In genomic region chr9:23123048-23123632, GRCh38 we compare ENCODE assay signal across 7 cellular contexts.
DNase-seq lines count a peak whose midpoint lies in the region; FAIRE-seq and TF ChIP-seq lines count a peak whose summit lies in the region.

No MANE protein-coding gene starts in this region.

- H3K27me3 ChIP-seq in bronchial epithelial cell (ENCODE audit: control insufficient read depth, insufficient read depth, low read length): no peaks in the 10 kb centered on the region

- TF ChIP-seq POLR2A in GM12892 (IDR thresholded peaks at IDR 0.05; ENCODE audit: low read depth, low read length): no peak

- DNase-seq in NCI-H146 (lab: John Stamatoyannopoulos, UW) (peak; percentile 60), bronchial epithelial cell (ENCODE audit: low read depth) (peak; percentile 49), midbrain (lab: John Stamatoyannopoulos, UW) (peak; percentile 13), hepatic stellate cell (ENCODE audit: low spot score) (no peak), GM12892 (ENCODE audit: insufficient read length) (no peak)
- DNase-seq in activated naive CD4-positive, alpha-beta T cell treated with Interleukin-2 at 50 U/mL for 16 hours: no peak

- TF ChIP-seq CTCF in GM12874 (IDR thresholded peaks at IDR 0.05; ENCODE audit: insufficient read depth, low read depth, low read length): peak; percentile 29; the same call in 1 of the 2 replicates
- peak; percentile 59 for TF ChIP-seq CTCF in bronchial epithelial cell (IDR thresholded peaks at IDR 0.05; ENCODE audit: insufficient read depth, low read length, severe bottlenecking)

- no peak overlapping the region for H3K4me3 ChIP-seq in bronchial epithelial cell (ENCODE audit: low read depth, low read length)

- H3K36me3 ChIP-seq in bronchial epithelial cell (ENCODE audit: control insufficient read depth, insufficient read depth, low read length): no peaks in the 10 kb centered on the region

- no peak for FAIRE-seq in bronchial epithelial cell (lab: Jason Lieb, UNC)
- FAIRE-seq in GM12892 (lab: Jason Lieb, UNC): no peak

Comparison
In these comparisons a context has a peak if more than half of its experiments do, and no peak if none do; other contexts are left out.
1. DNase-seq: peak in NCI-H146 (single experiment), bronchial epithelial cell (single experiment) and midbrain (single experiment); none in activated naive CD4-positive, alpha-beta T cell treated with Interleukin-2 at 50 U/mL for 16 hours (single experiment), hepatic stellate cell (single experiment) and GM12892 (single experiment).